Comparison of ENCODE assay signal across 10 cellular contexts in the genomic region with DNA sequence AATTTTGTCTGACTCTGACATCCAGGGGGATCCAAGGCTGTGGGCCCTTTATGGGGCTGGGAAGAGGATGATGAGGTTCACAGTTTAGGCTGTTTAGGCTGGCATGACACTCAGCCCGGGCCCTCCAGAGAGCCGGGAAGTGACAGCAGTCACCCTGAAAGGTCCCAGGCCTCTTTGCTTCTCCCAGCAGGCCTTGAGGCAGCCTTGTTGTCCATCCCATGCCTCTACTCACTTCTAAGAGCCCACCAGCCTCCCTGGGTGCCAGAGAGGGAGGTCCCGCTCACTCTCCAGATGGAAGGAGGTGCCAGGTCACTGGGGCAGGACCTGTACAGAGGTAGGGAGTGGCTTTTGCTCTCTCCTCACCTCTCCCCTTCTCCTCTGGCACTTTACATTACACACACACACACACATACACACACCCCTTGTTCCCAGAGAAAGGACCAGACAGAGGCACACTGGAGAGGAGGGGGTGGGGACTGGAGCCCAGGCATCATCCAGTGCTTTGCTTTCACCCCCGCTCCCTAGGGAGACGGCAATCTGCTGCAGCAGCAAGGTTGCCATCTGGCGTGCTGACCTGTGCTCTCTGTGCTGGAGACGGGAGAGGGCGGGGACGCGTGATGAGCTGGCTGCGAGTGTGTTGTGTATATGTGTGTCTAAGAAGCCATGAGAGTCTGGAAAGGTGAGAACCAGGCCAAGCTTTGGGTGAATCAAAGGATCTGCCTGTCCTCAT. TPM values are rescaled to one million over a fixed set of nuclear protein-coding genes. Genes with fewer than 3 reads are reported as not detected.
DNase-seq lines count a peak whose midpoint lies in the region; ATAC-seq, FAIRE-seq and TF ChIP-seq lines count a peak whose summit lies in the region.
"Had no signal": no experiment of that assay in that cellular context is flagged by ENCODE, and none has a peak within 500 bp of the region (broad histone marks: within the 10 kb centered on the region; RNA-seq: fewer than 3 reads in every experiment).

No MANE protein-coding gene starts in this region.

- DNase-seq in HCT116 (ENCODE audit: low read depth, low spot score) (no peak), NCI-H2227 (lab: John Stamatoyannopoulos, UW; ENCODE audit: unreplicated experiment) (peak; percentile 93), cerebellar cortex (ENCODE audit: low spot score) (peak; percentile 85), neuronal stem cell (ENCODE audit: low spot score) (no peak), SKM-1 (lab: John Stamatoyannopoulos, UW; ENCODE audit: unreplicated experiment) (no peak), GM12891 (ENCODE audit: insufficient read length, low spot score) (no peak)
- DNase-seq: activated naive CD4-positive, alpha-beta T cell treated with Interleukin-2 at 50 U/mL for 16 hours; T-cell had no signal

- H3K4me1 ChIP-seq in HCT116 (ENCODE audit: control insufficient read depth in 1 of 2, insufficient read depth in 2 of 2, low read length in 2 of 2) (peaks cover 2 to 28% of the 10 kb centered on the region in 2 experiments; a peak in 3 of 4 replicates), neuronal stem cell (ENCODE audit: control insufficient read depth in 2 of 2, insufficient read depth in 1 of 2, low read depth in 1 of 2, low read length in 2 of 2) (peaks cover 32 to 50% of the 10 kb centered on the region in 2 donors)

- H3K14ac ChIP-seq in neuronal stem cell (ENCODE audit: low read length), result peak overlapping the region; percentile 23

- H4K8ac ChIP-seq in neuronal stem cell (ENCODE audit: low read depth, low read length), result no peak overlapping the region

- no CpG with 5 or more reads among the region's 11 CpGs for WGBS in neuronal stem cell (ENCODE audit: extremely low coverage in 2 of 2, insufficient read length in 2 of 2, insufficient replicate concordance in 1 of 2), 2 donors

- H2BK12ac ChIP-seq in neuronal stem cell (ENCODE audit: low read length), result peak overlapping the region; percentile 49

- H4K91ac ChIP-seq in neuronal stem cell (ENCODE audit: low read depth, low read length, poor library complexity), result no peak overlapping the region

- TF ChIP-seq RAD21 in HCT116 (IDR thresholded peaks at IDR 0.05; ENCODE audit: low read depth), result peak; percentile 30; the same call in 1 of the 2 replicates

- peak overlapping the region; percentile 37 for H3K23ac ChIP-seq in neuronal stem cell (ENCODE audit: low read depth, low read length, poor library complexity)

- H3K9me3 ChIP-seq in HCT116 (ENCODE audit: control insufficient read depth in 1 of 2, insufficient read depth in 1 of 2, low read depth in 1 of 2, low read length in 2 of 2), result no peaks in the 10 kb centered on the region
- no peaks in the 10 kb centered on the region for H3K9me3 ChIP-seq in neuronal stem cell (replicated peaks in 1 of 2; ENCODE audit: control insufficient read depth in 2 of 2, insufficient read depth in 1 of 2, low read depth in 1 of 2, low read length in 2 of 2)

- no peak overlapping the region for H3K4ac ChIP-seq in neuronal stem cell (ENCODE audit: low read length)

- intact Hi-C loops in HCT116 (cut with micrococcal nuclease), result no loop called here

- H4K20me1 ChIP-seq in HCT116 (ENCODE audit: insufficient read depth), result no peaks in the 10 kb centered on the region

- peak overlapping the region; percentile 82 for H2AFZ ChIP-seq in HCT116 (ENCODE audit: low read depth, low read length, poor library complexity, severe bottlenecking)
- H2AFZ ChIP-seq in neuronal stem cell (ENCODE audit: low read length), result peak overlapping the region; percentile 19

- H3K4me3 ChIP-seq in HCT116 (replicated peaks in 1 of 2; ENCODE audit: low read depth in 1 of 2, low read length in 2 of 2) (no peak overlapping the region), neuronal stem cell (ENCODE audit: low read length in 2 of 2) (no peak overlapping the region)

- peak in 1 of 3 experiments; percentile 37; a peak in 1 of 6 replicates for TF ChIP-seq CTCF in HCT116 (IDR thresholded peaks at IDR 0.05 in 2 of 3, conservative IDR thresholded peaks at IDR 0.05 in 1 of 3; ENCODE audit: borderline replicate concordance in 1 of 3, insufficient read depth in 1 of 3, low read depth in 2 of 3, low read length in 2 of 3)

- H3K9me2 ChIP-seq in HCT116 (ENCODE audit: insufficient read depth), result no peaks in the 10 kb centered on the region

- H3K36me3 ChIP-seq in HCT116 (ENCODE audit: control insufficient read depth in 1 of 2, insufficient read depth in 2 of 2, low read length in 2 of 2) (no peaks in the 10 kb centered on the region), neuronal stem cell (replicated peaks in 1 of 2; ENCODE audit: control insufficient read depth in 2 of 2, insufficient read depth in 2 of 2, low read length in 2 of 2) (no peaks in the 10 kb centered on the region)

- no peak overlapping the region for H2BK120ac ChIP-seq in neuronal stem cell (ENCODE audit: low read depth, low read length)

- peak overlapping the region; percentile 92 for H2BK15ac ChIP-seq in neuronal stem cell (ENCODE audit: low read length)

- POLR2A ChIA-PET in HCT116 (lab: Charles Lee), result no interaction called here

- RAD21 ChIA-PET in HCT116 (lab: Charles Lee; ENCODE audit: low non-redundant PET in 1 of 2, low total read pairs in 2 of 2, uncharacterized antibody in 2 of 2, unreplicated experiment in 2 of 2), result no interaction called here

- ATAC-seq in HCT116, result peak; percentile 79
- no peak for ATAC-seq in HG02759 (IDR thresholded peaks at IDR 0.05; ENCODE audit: unreplicated experiment)
- ATAC-seq in HG03196 (IDR thresholded peaks at IDR 0.05; ENCODE audit: unreplicated experiment), result no peak
- ATAC-seq: T-cell had no signal

- H3K18ac ChIP-seq in neuronal stem cell (ENCODE audit: low read length), result peak overlapping the region; percentile 80

- H3K79me1 ChIP-seq in neuronal stem cell (ENCODE audit: low read depth, low read length), result peaks cover 7% of the 10 kb centered on the region

- H3K27ac ChIP-seq in HCT116 (ENCODE audit: low read depth, low read length) (no peak overlapping the region), neuronal stem cell (replicated peaks; ENCODE audit: low read length) (peak overlapping the region; percentile 47)

- CTCF ChIA-PET in HCT116 (lab: Charles Lee), result interaction anchor here (0.7 to 3.1 kb wide), 5 partner anchors 15 to 172 kb away, joined by 3 to 49 read pairs (median 4); no protein-coding TSS in a partner anchor

- no peaks in the 10 kb centered on the region for H3K27me3 ChIP-seq in HCT116 (ENCODE audit: insufficient read depth, low read length)
- H3K27me3 ChIP-seq in neuronal stem cell (ENCODE audit: control insufficient read depth in 3 of 3, insufficient read depth in 3 of 3, low read depth in 1 of 3, low read length in 3 of 3), result no peaks in the 10 kb centered on the region

- H3K9ac ChIP-seq in HCT116 (ENCODE audit: low read length) (0 out of 2 replicates have a peak overlapping the region, but pooled peaks have one; percentile 20), neuronal stem cell (ENCODE audit: low read depth, low read length, poor library complexity) (peak overlapping the region; percentile 24)

- H3K4me2 ChIP-seq in HCT116 (ENCODE audit: low read length), result peak overlapping the region; percentile 44
- no peak overlapping the region for H3K4me2 ChIP-seq in neuronal stem cell (ENCODE audit: insufficient read depth, low read length, poor library complexity, severe bottlenecking)

- TF ChIP-seq POLR2A in HCT116 (IDR thresholded peaks at IDR 0.05; ENCODE audit: borderline replicate concordance, extremely low read depth, insufficient read depth, insufficient read length) (no peak), GM12891 (IDR thresholded peaks at IDR 0.05; ENCODE audit: low read depth, low read length) (no peak)

- peak overlapping the region; percentile 31 for H2AK5ac ChIP-seq in neuronal stem cell (ENCODE audit: low read depth, low read length)

- no TSS peak for BruUV-seq in HCT116 (replicated peaks; lab: Mats Ljungman, UMichigan)

- no peaks in the 10 kb centered on the region for H3K79me2 ChIP-seq in HCT116 (ENCODE audit: insufficient read depth, low read length)

- peak overlapping the region; percentile 69 for H2BK5ac ChIP-seq in neuronal stem cell (ENCODE audit: low read length)

- no peak for FAIRE-seq in GM12891 (lab: Jason Lieb, UNC)

TF ChIP-seq in HCT116, 20 proteins besides CTCF, POLR2A, EP300 and RAD21:
- TF ChIP-seq CEBPB (IDR thresholded peaks at IDR 0.05; ENCODE audit: low read depth), result no peak
- 0 out of 2 replicates have a peak, but pooled peaks have one; percentile 8 for TF ChIP-seq ZFX (IDR thresholded peaks at IDR 0.05)
- no peak for TF ChIP-seq TCF7L2 (IDR thresholded peaks at IDR 0.05; ENCODE audit: borderline replicate concordance, extremely low read depth, insufficient read depth, insufficient read length)
- no peak for TF ChIP-seq EGR1 (IDR thresholded peaks at IDR 0.05; ENCODE audit: low read depth)
- TF ChIP-seq MAX (IDR thresholded peaks at IDR 0.05), result no peak

TF ChIP-seq in GM12891, 5 proteins besides CTCF, POLR2A, EP300 and RAD21:
- TF ChIP-seq SPI1 (IDR thresholded peaks at IDR 0.05; ENCODE audit: low read depth, low read length), result no peak
- TF ChIP-seq POLR2AphosphoS5 (IDR thresholded peaks at IDR 0.05; ENCODE audit: low read depth, low read length), result no peak
- no peak for TF ChIP-seq TAF1 (IDR thresholded peaks at IDR 0.05; ENCODE audit: low read depth, low read length)
- TF ChIP-seq POU2F2 (IDR thresholded peaks at IDR 0.05; ENCODE audit: low read depth, low read length), result no peak
- TF ChIP-seq PAX5 (IDR thresholded peaks at IDR 0.05; ENCODE audit: insufficient read depth, low read length, severe bottlenecking), result no peak

RNA-seq across cellular contexts. Expression of gene KLHDC8A, which starts 4.6 kb away (rescaled TPM):
- total RNA-seq in HCT116 (2021; ENCODE audit: unreplicated experiment), result 0.49 TPM
- 0.17 TPM in 2 replicates for polyA plus RNA-seq in HCT116 (2012)
- 87.2 TPM for polyA plus RNA-seq in neuronal stem cell (2013, experiment 1 of 2)
- 86.1 TPM for polyA plus RNA-seq in neuronal stem cell (2013, experiment 2 of 2)
- not detected for polyA plus RNA-seq in GM12891 (2012; ENCODE audit: low read depth, missing spikeins)

RNA-seq across cellular contexts. Expression of gene NUAK2, which starts 30.6 kb away (rescaled TPM):
- total RNA-seq in HCT116 (2021; ENCODE audit: unreplicated experiment), result 3.0 TPM
- polyA plus RNA-seq in HCT116 (2012), result 1.4 and 1.5 TPM in 2 replicates
- polyA plus RNA-seq in neuronal stem cell (2013, experiment 1 of 2), result 55.9 TPM
- 57.2 TPM for polyA plus RNA-seq in neuronal stem cell (2013, experiment 2 of 2)
- 0.12 TPM for polyA plus RNA-seq in GM12891 (2012; ENCODE audit: low read depth, missing spikeins)

Comparison
In these comparisons a context has a peak if more than half of its experiments do, and no peak if none do; other contexts are left out.
1. DNase-seq: peak in NCI-H2227 (single experiment) and cerebellar cortex (single experiment); none in HCT116 (single experiment), neuronal stem cell (single experiment), SKM-1 (single experiment) and GM12891 (single experiment).